Comparison of ENCODE assay signal across 17 cellular contexts in the genomic region with DNA sequence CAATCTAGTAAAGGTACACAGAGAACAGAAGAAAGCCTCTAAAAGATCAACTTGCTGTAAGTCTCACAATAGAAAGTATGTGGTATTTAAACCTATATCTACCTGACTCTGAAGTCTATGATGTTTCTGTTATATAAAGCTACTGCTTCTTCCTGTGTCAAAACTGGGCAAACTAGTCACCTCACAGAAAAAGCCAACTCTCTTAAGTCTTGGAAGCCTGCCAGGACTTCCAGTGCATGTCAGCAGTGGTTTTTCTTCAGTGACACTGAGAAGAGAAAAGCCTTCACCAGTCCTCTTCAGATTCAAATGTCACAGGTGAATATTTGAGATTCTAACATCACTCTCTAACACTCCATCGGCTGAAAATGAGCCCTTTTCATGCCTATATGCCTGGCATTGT.
A peak's percentile ranks its signal among the peaks of the same experiment; 100 is the strongest.
DNase-seq lines count a peak whose midpoint lies in the region; ATAC-seq, FAIRE-seq and TF ChIP-seq lines count a peak whose summit lies in the region.
"Had no signal": no experiment of that assay in that cellular context is flagged by ENCODE, and none has a peak within 500 bp of the region (broad histone marks: within the 10 kb centered on the region; RNA-seq: fewer than 3 reads in every experiment).

No MANE protein-coding gene starts in this region.

- no peaks in the 10 kb centered on the region for H3K9me3 ChIP-seq in RWPE2 (ENCODE audit: severe bottlenecking)
- H3K9me3 ChIP-seq in heart right ventricle = no peaks in the 10 kb centered on the region
- H3K9me3 ChIP-seq: testis had no signal

- H3K36me3 Mint-ChIP-seq in activated T-helper 1 cell treated with anti-CD3 and anti-CD28 coated beads, Interleukin-12 subunit alpha, Interleukin-12 subunit beta, Interleukin-2, Interleukin-4 antibody, amounts not matched to agents 30 ng/mL and 10 ng/mL and 1 ng/mL, durations not matched to agents 14 hours and 24 hours and 36 hours (ENCODE audit: low read depth) = no peaks in the 10 kb centered on the region
- H3K36me3 Mint-ChIP-seq: activated naive CD4-positive, alpha-beta T cell treated with anti-CD3 and anti-CD28 coated beads, Interleukin-2, amount 10 ng/mL, durations not matched to agents 7 days and 5 days had no signal

- no peak overlapping the region for H3K4me3 Mint-ChIP-seq in activated T-helper 1 cell treated with anti-CD3 and anti-CD28 coated beads, Interleukin-12 subunit alpha, Interleukin-12 subunit beta, Interleukin-2, Interleukin-4 antibody, amounts not matched to agents 30 ng/mL and 10 ng/mL and 1 ng/mL, durations not matched to agents 14 hours and 24 hours and 36 hours
- H3K4me3 Mint-ChIP-seq: activated naive CD4-positive, alpha-beta T cell treated with anti-CD3 and anti-CD28 coated beads, Interleukin-2, amount 10 ng/mL, durations not matched to agents 7 days and 5 days; B cell; central memory CD8-positive, alpha-beta T cell had no signal

- peak overlapping the region; percentile 72 for H3K27ac ChIP-seq in RWPE2 (ENCODE audit: poor library complexity, severe bottlenecking)
- H3K27ac ChIP-seq in heart right ventricle = peak overlapping the region in 3 of 10 donors; percentile 17 to 25 (median 25)
- H3K27ac ChIP-seq: testis had no signal

- H3K27me3 ChIP-seq in RWPE2 (ENCODE audit: insufficient read depth, poor library complexity, severe bottlenecking) = no peaks in the 10 kb centered on the region
- H3K27me3 ChIP-seq in heart right ventricle = no peaks in the 10 kb centered on the region
- H3K27me3 ChIP-seq: testis had no signal

- no peaks in the 10 kb centered on the region for H3K27me3 Mint-ChIP-seq in activated T-helper 1 cell treated with anti-CD3 and anti-CD28 coated beads, Interleukin-12 subunit alpha, Interleukin-12 subunit beta, Interleukin-2, Interleukin-4 antibody, amounts not matched to agents 30 ng/mL and 10 ng/mL and 1 ng/mL, durations not matched to agents 14 hours and 24 hours and 36 hours (ENCODE audit: insufficient read depth)
- H3K27me3 Mint-ChIP-seq: activated naive CD4-positive, alpha-beta T cell treated with anti-CD3 and anti-CD28 coated beads, Interleukin-2, amount 10 ng/mL, durations not matched to agents 7 days and 5 days; B cell; central memory CD8-positive, alpha-beta T cell; progenitor cell of endocrine pancreas had no signal

- ATAC-seq in RWPE2 (ENCODE audit: low read depth) (no peak), heart right ventricle (peak in 5 of 8 donors; percentile 30 to 44 (median 37)), GM21529 (IDR thresholded peaks at IDR 0.05; ENCODE audit: unreplicated experiment) (no peak)

- H3K27ac Mint-ChIP-seq in activated T-helper 1 cell treated with anti-CD3 and anti-CD28 coated beads, Interleukin-12 subunit alpha, Interleukin-12 subunit beta, Interleukin-2, Interleukin-4 antibody, amounts not matched to agents 30 ng/mL and 10 ng/mL and 1 ng/mL, durations not matched to agents 14 hours and 24 hours and 36 hours = no peak overlapping the region
- H3K27ac Mint-ChIP-seq: activated naive CD4-positive, alpha-beta T cell treated with anti-CD3 and anti-CD28 coated beads, Interleukin-2, amount 10 ng/mL, durations not matched to agents 7 days and 5 days; B cell; progenitor cell of endocrine pancreas had no signal

- no peak for TF ChIP-seq CTCF in RWPE2 (IDR thresholded peaks at IDR 0.05; ENCODE audit: poor library complexity, severe bottlenecking)
- no peak for TF ChIP-seq CTCF in heart right ventricle (IDR thresholded peaks at IDR 0.05)

- H3K9me3 Mint-ChIP-seq in activated T-helper 1 cell treated with anti-CD3 and anti-CD28 coated beads, Interleukin-12 subunit alpha, Interleukin-12 subunit beta, Interleukin-2, Interleukin-4 antibody, amounts not matched to agents 30 ng/mL and 10 ng/mL and 1 ng/mL, durations not matched to agents 14 hours and 24 hours and 36 hours = no peaks in the 10 kb centered on the region

- peaks cover 20% of the 10 kb centered on the region for H3K4me1 ChIP-seq in RWPE2 (ENCODE audit: insufficient read depth, poor library complexity, severe bottlenecking)
- H3K4me1 ChIP-seq in heart right ventricle = peaks cover 0 to 8% (median 0%) of the 10 kb centered on the region in 9 donors
- H3K4me1 ChIP-seq: testis had no signal

- no peaks in the 10 kb centered on the region for H3K4me1 Mint-ChIP-seq in activated T-helper 1 cell treated with anti-CD3 and anti-CD28 coated beads, Interleukin-12 subunit alpha, Interleukin-12 subunit beta, Interleukin-2, Interleukin-4 antibody, amounts not matched to agents 30 ng/mL and 10 ng/mL and 1 ng/mL, durations not matched to agents 14 hours and 24 hours and 36 hours (ENCODE audit: low read depth)
- H3K4me1 Mint-ChIP-seq: activated naive CD4-positive, alpha-beta T cell treated with anti-CD3 and anti-CD28 coated beads, Interleukin-2, amount 10 ng/mL, durations not matched to agents 7 days and 5 days; central memory CD8-positive, alpha-beta T cell had no signal

- WGBS in heart right ventricle, 2 donors = 27 to 40% methylated on average over 1 of the region's 1 CpG

- no peaks in the 10 kb centered on the region for H3K36me3 ChIP-seq in RWPE2 (ENCODE audit: low read depth)
- no peaks in the 10 kb centered on the region for H3K36me3 ChIP-seq in heart right ventricle

- peak; percentile 83 for DNase-seq in DMS53 treated with DMSO at 0.1 percent for 48 hours (lab: John Stamatoyannopoulos, UW; ENCODE audit: unreplicated experiment)
- DNase-seq in HTR-8/SVneo (ENCODE audit: insufficient read length, low spot score) = no peak
- no peak for DNase-seq in RWPE2 (ENCODE audit: low spot score)
- no peak for DNase-seq in heart right ventricle
- DNase-seq in activated T-helper 1 cell treated with anti-CD3 and anti-CD28 coated beads, Interleukin-12 subunit alpha, Interleukin-12 subunit beta, Interleukin-2, Interleukin-4 antibody, amounts not matched to agents 30 ng/mL and 10 ng/mL and 1 ng/mL, durations not matched to agents 14 hours and 24 hours and 36 hours (ENCODE audit: low spot score) = no peak
- DNase-seq in DMS114 treated with DMSO at 0.1 percent for 48 hours (lab: John Stamatoyannopoulos, UW; ENCODE audit: unreplicated experiment) = no peak
- no peak for DNase-seq in activated CD4-positive, alpha-beta T cell treated with anti-CD3 and anti-CD28 coated beads, Interleukin-2, amount 50 U/mL, for 48 hours
- DNase-seq: activated naive CD4-positive, alpha-beta T cell treated with anti-CD3 and anti-CD28 coated beads, Interleukin-2, amount 10 ng/mL, durations not matched to agents 7 days and 5 days; DMS79; KG1; kidney; NCI-H2081; testis had no signal

- FAIRE-seq in HTR-8/SVneo (lab: Jason Lieb, UNC) = peak; percentile 23
- FAIRE-seq: kidney had no signal

- no peak overlapping the region for H3K4me3 ChIP-seq in RWPE2 (ENCODE audit: severe bottlenecking)
- H3K4me3 ChIP-seq in heart right ventricle = no peak overlapping the region
- H3K4me3 ChIP-seq: testis had no signal

- intact Hi-C loops in heart right ventricle (cut with DNase I) = no loop called here
- intact Hi-C loops in activated T-helper 1 cell treated with anti-CD3 and anti-CD28 coated beads, Interleukin-12 subunit alpha, Interleukin-12 subunit beta, Interleukin-2, Interleukin-4 antibody, amounts not matched to agents 30 ng/mL and 10 ng/mL and 1 ng/mL, durations not matched to agents 14 hours and 24 hours and 36 hours (cut with micrococcal nuclease) = no loop called here

Comparison
In these comparisons a context has a peak if more than half of its experiments do, and no peak if none do; other contexts are left out.
1. ATAC-seq: peak in heart right ventricle (5 of 8); none in RWPE2 (single experiment) and GM21529 (single experiment).